ENCODE assay signal across 4 cellular contexts in genomic region chr16:73108195-73108594, GRCh38.
DNase-seq lines count a peak whose midpoint lies in the region; ATAC-seq and TF ChIP-seq lines count a peak whose summit lies in the region.
"Not testable (repeated sequence)": the region's sequence is repeated elsewhere in the genome, so short reads cannot be mapped to it uniquely, and the experiment has no call there.

No MANE protein-coding gene starts in this region.

- not testable (repeated sequence) for H3K4me2 ChIP-seq in GM23338; trophoblast cell (ENCODE audit: low read length)

- not testable (repeated sequence) for H4K12ac ChIP-seq in trophoblast cell (ENCODE audit: low read depth, low read length)

- H3K4ac ChIP-seq in trophoblast cell (ENCODE audit: low read depth, low read length), result not testable (repeated sequence)

- not testable (repeated sequence) for H3K23ac ChIP-seq in trophoblast cell (ENCODE audit: low read length)

- not testable (repeated sequence) for H3K9me2 ChIP-seq in GM23338 (ENCODE audit: insufficient read depth)

- H3K27me3 ChIP-seq in GM23338 (ENCODE audit: insufficient read depth); trophoblast cell (ENCODE audit: insufficient read depth, low read length): not testable (repeated sequence)

- not testable (repeated sequence) for H3K9ac ChIP-seq in trophoblast cell (ENCODE audit: low read length)

- H4K8ac ChIP-seq in trophoblast cell (ENCODE audit: low read depth, low read length), result not testable (repeated sequence)

- H3K27me3 Mint-ChIP-seq in GM23338 (ENCODE audit: insufficient read depth, low read depth, poor library complexity), result not testable (repeated sequence)

- not testable (repeated sequence) for H2BK5ac ChIP-seq in trophoblast cell (ENCODE audit: low read depth, low read length, poor library complexity)

- POLR2A ChIA-PET in HEK293 (lab: Yijun Ruan, JAX), result not testable (repeated sequence)

- H3K9me3 Mint-ChIP-seq in GM23338, result not testable (repeated sequence)

- not testable (repeated sequence) for H3K4me3 Mint-ChIP-seq in GM23338

- not testable (repeated sequence) for H2BK12ac ChIP-seq in trophoblast cell (ENCODE audit: low read length)

- H3K4me1 ChIP-seq in GM23338 (ENCODE audit: insufficient read depth); HEK293 (ENCODE audit: control insufficient read depth, insufficient read depth, low read length); trophoblast cell (ENCODE audit: control insufficient read depth in 1 of 2, insufficient read depth in 2 of 2, low read length in 2 of 2): not testable (repeated sequence)

- not testable (repeated sequence) for TF ChIP-seq CTCF in GM23338 (conservative IDR thresholded peaks at IDR 0.05; ENCODE audit: low read depth in 2 of 2); HEK293 (tag by site-specific recombination; IDR thresholded peaks at IDR 0.05)

- not testable (repeated sequence) for H3K36me3 Mint-ChIP-seq in GM23338 (ENCODE audit: low read depth)

- H3K79me2 ChIP-seq in GM23338 (replicated peaks; ENCODE audit: insufficient read depth); trophoblast cell (ENCODE audit: control insufficient read depth, insufficient read depth, low read length, poor library complexity): not testable (repeated sequence)

- H3F3A ChIP-seq in GM23338 (replicated peaks; ENCODE audit: low read depth), result not testable (repeated sequence)

- CTCF ChIA-PET in HEK293 (lab: Yijun Ruan, JAX), result not testable (repeated sequence)

- not testable (repeated sequence) for H3K79me1 ChIP-seq in trophoblast cell (ENCODE audit: low read length)

- not testable (repeated sequence) for H2AK5ac ChIP-seq in trophoblast cell (ENCODE audit: low read length)

- not testable (repeated sequence) for H3K4me1 Mint-ChIP-seq in GM23338

- H3K9me3 ChIP-seq in HEK293 (ENCODE audit: control insufficient read depth, insufficient read depth, low read depth, low read length); trophoblast cell (ENCODE audit: insufficient read depth, low read depth, low read length): not testable (repeated sequence)

- H3K27ac ChIP-seq in GM23338 (ENCODE audit: low read depth); HEK293 (ENCODE audit: extremely low read depth, low read depth, low read length); trophoblast cell (ENCODE audit: low read depth, low read length): not testable (repeated sequence)

- not testable (repeated sequence) for H4K91ac ChIP-seq in trophoblast cell (ENCODE audit: low read depth, low read length)

- not testable (repeated sequence) for H2BK120ac ChIP-seq in trophoblast cell (ENCODE audit: insufficient read depth, low read length, poor library complexity)

- H3K14ac ChIP-seq in trophoblast cell (ENCODE audit: low read length), result not testable (repeated sequence)

- intact Hi-C loops in posterior vena cava (cut with DNase I), result not testable (repeated sequence)

- ATAC-seq in GM23338, result not testable (repeated sequence)

- H2AFZ ChIP-seq in GM23338, result peak overlapping the region; percentile 63; the same call in 1 of the 2 replicates
- H2AFZ ChIP-seq in trophoblast cell (ENCODE audit: insufficient read depth, low read length, poor library complexity), result peak overlapping the region; percentile 39

- H3K4me3 ChIP-seq in GM23338; HEK293 (ENCODE audit: low read depth, low read length); trophoblast cell (ENCODE audit: low read depth, low read length): not testable (repeated sequence)

- H3K27ac Mint-ChIP-seq in GM23338, result not testable (repeated sequence)

- WGBS in trophoblast cell (ENCODE audit: extremely low coverage, insufficient coverage, insufficient read length), result 100% methylated on average over 1 of the region's 3 CpGs

- H3K36me3 ChIP-seq in GM23338 (ENCODE audit: insufficient read depth); HEK293 (ENCODE audit: control insufficient read depth in 2 of 2, insufficient read depth in 1 of 2, low read length in 2 of 2); trophoblast cell (ENCODE audit: control insufficient read depth in 1 of 2, insufficient read depth in 2 of 2, low read length in 2 of 2): not testable (repeated sequence)

- not testable (repeated sequence) for H4K20me1 ChIP-seq in GM23338 (replicated peaks; ENCODE audit: insufficient read depth)

- DNase-seq in GM23338 (ENCODE audit: low spot score); trophoblast cell: not testable (repeated sequence)
- DNase-seq in posterior vena cava (ENCODE audit: low spot score), result peak; percentile 15

- H3K18ac ChIP-seq in trophoblast cell (ENCODE audit: low read length), result not testable (repeated sequence)

TF ChIP-seq in HEK293, 187 proteins besides CTCF, POLR2A, EP300 and RAD21:
- TF ChIP-seq, protein P1, sequence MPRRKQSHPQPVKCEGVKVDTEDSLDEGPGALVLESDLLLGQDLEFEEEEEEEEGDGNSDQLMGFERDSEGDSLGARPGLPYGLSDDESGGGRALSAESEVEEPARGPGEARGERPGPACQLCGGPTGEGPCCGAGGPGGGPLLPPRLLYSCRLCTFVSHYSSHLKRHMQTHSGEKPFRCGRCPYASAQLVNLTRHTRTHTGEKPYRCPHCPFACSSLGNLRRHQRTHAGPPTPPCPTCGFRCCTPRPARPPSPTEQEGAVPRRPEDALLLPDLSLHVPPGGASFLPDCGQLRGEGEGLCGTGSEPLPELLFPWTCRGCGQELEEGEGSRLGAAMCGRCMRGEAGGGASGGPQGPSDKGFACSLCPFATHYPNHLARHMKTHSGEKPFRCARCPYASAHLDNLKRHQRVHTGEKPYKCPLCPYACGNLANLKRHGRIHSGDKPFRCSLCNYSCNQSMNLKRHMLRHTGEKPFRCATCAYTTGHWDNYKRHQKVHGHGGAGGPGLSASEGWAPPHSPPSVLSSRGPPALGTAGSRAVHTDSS (tag by site-specific recombination; IDR thresholded peaks at IDR 0.05), result peak; percentile 94
